ENCODE assay signal across 33 cellular contexts in the genomic region with DNA sequence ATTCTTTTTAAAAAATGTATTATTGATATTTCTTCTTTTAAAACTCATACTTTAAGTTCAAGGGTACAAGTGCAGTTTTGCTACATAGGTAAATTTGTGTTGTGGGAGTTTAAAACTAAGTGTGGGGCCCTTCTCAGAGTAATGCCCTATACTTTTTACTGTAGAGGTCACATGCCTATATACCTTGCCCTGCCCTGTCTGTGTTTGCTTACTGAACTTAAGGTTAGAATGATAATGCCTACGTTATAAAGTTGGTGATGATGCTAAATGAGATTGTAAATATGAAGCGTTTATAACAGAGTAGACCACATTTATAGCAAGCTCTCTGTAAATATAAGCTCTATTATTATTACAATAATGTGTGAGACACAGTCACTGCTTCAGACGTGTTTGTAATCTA.
"Had no signal": no experiment of that assay in that cellular context is flagged by ENCODE, and none has a peak within 500 bp of the region (broad histone marks: within the 10 kb centered on the region; RNA-seq: fewer than 3 reads in every experiment).

No MANE protein-coding gene starts in this region.

- H3K4me3 ChIP-seq: ovary, psoas muscle, right lobe of liver, sigmoid colon, smooth muscle cell, spleen, suprapubic skin, testis, tibial artery, transverse colon, upper lobe of right lung, uterus had no signal

- H3K27me3 ChIP-seq: neutrophil, ovary, right lobe of liver, sigmoid colon, spleen, suprapubic skin, testis, tibial artery, transverse colon, upper lobe of right lung, uterus had no signal

- DNase-seq: naive thymus-derived CD8-positive, alpha-beta T cell; nephron progenitor cell; nucleus accumbens; ovary; posterior cingulate gyrus; psoas muscle; right cardiac atrium; right lobe of liver; sigmoid colon; spleen; stimulated activated CD4-positive, alpha-beta T cell treated with anti-CD3 and anti-CD28 coated beads, Interleukin-12 subunit alpha, Interleukin-12 subunit beta, amount 100 ng/mL, for 4 hours; stimulated activated CD4-positive, alpha-beta T cell treated with anti-CD3 and anti-CD28 coated beads, Interleukin-1b, Interleukin-23, amount 100 ng/mL, for 48 hours; stimulated activated CD4-positive, alpha-beta T cell treated with anti-CD3 and anti-CD28 coated beads, Interleukin-4, amount 100 ng/mL, for 1 hour; stimulated activated CD4-positive, alpha-beta T cell treated with anti-CD3 and anti-CD28 coated beads, Interleukin-4, amount 100 ng/mL, for 4 hours; stimulated activated CD8-positive, alpha-beta memory T cell treated with anti-CD3 and anti-CD28 coated beads, Interleukin-4, amount 100 ng/mL, for 48 hours; stimulated activated naive CD4-positive, alpha-beta T cell; stimulated activated naive CD8-positive, alpha-beta T cell treated with anti-CD3 and anti-CD28 coated beads, Interleukin-15, amount 100 ng/mL, for 72 hours; stimulated activated naive CD8-positive, alpha-beta T cell treated with anti-CD3 and anti-CD28 coated beads, Interleukin-15, Interleukin-2, amounts not matched to agents 100 U/mL and 50 U/mL, for 24 hours; substantia nigra; testis; tibial artery; transverse colon; upper lobe of right lung; uterus had no signal

- H3K9ac ChIP-seq: parathyroid adenoma had no signal

- H3K4me1 Mint-ChIP-seq: naive thymus-derived CD8-positive, alpha-beta T cell; nephron progenitor cell; neural crest cell; stimulated activated memory B cell treated with anti-CD40 and anti-IgM and Interleukin-4, amounts not matched to agents 10 μg/mL and 1 μg/mL and 100 μg/mL, for 72 hours; stimulated activated naive CD8-positive, alpha-beta T cell treated with anti-CD3 and anti-CD28 coated beads, Interleukin-15, amount 100 ng/mL, for 72 hours had no signal

- H3K4me3 Mint-ChIP-seq: naive thymus-derived CD8-positive, alpha-beta T cell; natural killer cell treated with Interleukin-12 subunit alpha and Interleukin-12 subunit beta and Interleukin-15 and Interleukin-18, amount 100 ng/mL, for 72 hours; nephron progenitor cell; neural crest cell; stimulated activated memory B cell treated with anti-CD40 and anti-IgM and Interleukin-4, amounts not matched to agents 10 μg/mL and 1 μg/mL and 100 μg/mL, for 72 hours; stimulated activated naive CD8-positive, alpha-beta T cell treated with anti-CD3 and anti-CD28 coated beads, Interleukin-15, amount 100 ng/mL, for 72 hours; type B pancreatic cell had no signal

- H2AFZ ChIP-seq: parathyroid adenoma had no signal

- H3K79me2 ChIP-seq: parathyroid adenoma had no signal

- H3K27ac Mint-ChIP-seq: naive thymus-derived CD8-positive, alpha-beta T cell; natural killer cell treated with Interleukin-12 subunit alpha and Interleukin-12 subunit beta and Interleukin-15 and Interleukin-18, amount 100 ng/mL, for 72 hours; nephron progenitor cell; progenitor cell of endocrine pancreas; stimulated activated memory B cell treated with anti-CD40 and anti-IgM and Interleukin-4, amounts not matched to agents 10 μg/mL and 1 μg/mL and 100 μg/mL, for 72 hours; type B pancreatic cell had no signal

- H3K27ac ChIP-seq: neutrophil, ovary, parathyroid adenoma, psoas muscle, right lobe of liver, sigmoid colon, spleen, suprapubic skin, testis, tibial artery, transverse colon, upper lobe of right lung, uterus had no signal

- H3K36me3 Mint-ChIP-seq: naive thymus-derived CD8-positive, alpha-beta T cell; natural killer cell treated with Interleukin-12 subunit alpha and Interleukin-12 subunit beta and Interleukin-15 and Interleukin-18, amount 100 ng/mL, for 72 hours; stimulated activated memory B cell treated with anti-CD40 and anti-IgM and Interleukin-4, amounts not matched to agents 10 μg/mL and 1 μg/mL and 100 μg/mL, for 72 hours; type B pancreatic cell had no signal

- H3K9me3 Mint-ChIP-seq: naive thymus-derived CD8-positive, alpha-beta T cell; natural killer cell treated with Interleukin-12 subunit alpha and Interleukin-12 subunit beta and Interleukin-15 and Interleukin-18, amount 100 ng/mL, for 72 hours; nephron progenitor cell; neural crest cell; stimulated activated memory B cell treated with anti-CD40 and anti-IgM and Interleukin-4, amounts not matched to agents 10 μg/mL and 1 μg/mL and 100 μg/mL, for 72 hours; stimulated activated naive CD8-positive, alpha-beta T cell treated with anti-CD3 and anti-CD28 coated beads, Interleukin-15, amount 100 ng/mL, for 72 hours; type B pancreatic cell had no signal

- H3K36me3 ChIP-seq: neutrophil, ovary, right lobe of liver, sigmoid colon, spleen, suprapubic skin, tibial artery, transverse colon, upper lobe of right lung, uterus had no signal

- H3K9me3 ChIP-seq: neutrophil, ovary, psoas muscle, right lobe of liver, sigmoid colon, spleen, suprapubic skin, testis, tibial artery, transverse colon, upper lobe of right lung, uterus had no signal

- ATAC-seq: naive thymus-derived CD8-positive, alpha-beta T cell; natural killer cell treated with Interleukin-12 subunit alpha and Interleukin-12 subunit beta and Interleukin-15 and Interleukin-18, amount 100 ng/mL, for 72 hours; psoas muscle; right cardiac atrium; right lobe of liver; stimulated activated memory B cell treated with anti-CD40 and anti-IgM and Interleukin-4, amounts not matched to agents 10 μg/mL and 1 μg/mL and 100 μg/mL, for 72 hours; stimulated activated naive CD8-positive, alpha-beta T cell treated with anti-CD3 and anti-CD28 coated beads, Interleukin-15, amount 100 ng/mL, for 72 hours; stimulated activated naive CD8-positive, alpha-beta T cell treated with anti-CD3 and anti-CD28 coated beads, Interleukin-15, Interleukin-2, amounts not matched to agents 100 U/mL and 50 U/mL, for 24 hours; upper lobe of right lung had no signal

- H3K4me2 ChIP-seq: smooth muscle cell had no signal

- H3K4me1 ChIP-seq: parathyroid adenoma, psoas muscle, right lobe of liver, sigmoid colon, spleen, testis, upper lobe of right lung, uterus had no signal

- H3K27me3 Mint-ChIP-seq: naive thymus-derived CD8-positive, alpha-beta T cell; natural killer cell treated with Interleukin-12 subunit alpha and Interleukin-12 subunit beta and Interleukin-15 and Interleukin-18, amount 100 ng/mL, for 72 hours; progenitor cell of endocrine pancreas; stimulated activated memory B cell treated with anti-CD40 and anti-IgM and Interleukin-4, amounts not matched to agents 10 μg/mL and 1 μg/mL and 100 μg/mL, for 72 hours; stimulated activated naive CD8-positive, alpha-beta T cell treated with anti-CD3 and anti-CD28 coated beads, Interleukin-15, amount 100 ng/mL, for 72 hours; type B pancreatic cell had no signal
